Comparison of ENCODE assay signal across 13 cellular contexts in the genomic region with DNA sequence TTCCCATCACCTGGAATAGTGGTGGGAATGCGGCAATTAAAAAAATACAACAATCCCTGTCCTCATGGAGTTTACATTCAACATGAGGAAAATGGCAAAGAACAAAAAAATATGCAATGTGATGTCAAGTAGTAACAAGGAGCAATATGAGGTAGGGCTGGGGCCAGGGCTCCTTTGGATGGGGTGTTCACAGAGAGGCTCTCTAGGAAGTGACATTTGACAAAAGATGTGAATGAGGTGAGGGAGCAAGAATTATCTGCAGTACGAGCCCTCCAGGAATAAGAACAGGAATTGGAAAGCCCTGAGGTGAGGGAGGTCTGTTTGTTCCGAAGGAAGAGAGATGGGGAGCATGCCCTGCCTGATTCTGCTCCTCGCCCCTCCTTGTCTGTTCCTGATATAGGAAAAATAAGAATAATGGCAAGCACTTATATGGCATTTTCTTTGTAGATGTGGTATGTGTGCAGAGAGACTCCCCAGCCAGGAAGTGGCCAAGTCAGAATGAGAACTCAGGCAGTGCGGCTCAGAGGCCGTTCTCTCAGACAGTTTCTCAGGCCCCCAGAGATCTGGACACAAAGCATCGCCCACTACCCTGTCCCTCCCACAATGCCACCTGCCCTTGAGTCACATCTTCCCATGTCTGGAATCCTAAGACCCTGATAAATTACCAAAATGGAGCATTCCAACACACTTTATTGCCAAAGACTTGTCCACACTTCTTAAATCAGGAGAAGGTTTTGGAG.
DNase-seq lines count a peak whose midpoint lies in the region; ATAC-seq, FAIRE-seq and TF ChIP-seq lines count a peak whose summit lies in the region.
"Had no signal": no experiment of that assay in that cellular context is flagged by ENCODE, and none has a peak within 500 bp of the region (broad histone marks: within the 10 kb centered on the region; RNA-seq: fewer than 3 reads in every experiment).

No MANE protein-coding gene starts in this region.

- peaks cover 66% of the 10 kb centered on the region for H3K36me3 Mint-ChIP-seq in activated naive CD8-positive, alpha-beta T cell treated with anti-CD3 and anti-CD28 coated beads, Interleukin-2, amount 50 U/mL, for 24 hours (ENCODE audit: low read depth)

- H3K4me3 Mint-ChIP-seq in activated naive CD8-positive, alpha-beta T cell treated with anti-CD3 and anti-CD28 coated beads, Interleukin-2, amount 50 U/mL, for 24 hours: no peak overlapping the region

- H3K9me3 Mint-ChIP-seq in activated naive CD8-positive, alpha-beta T cell treated with anti-CD3 and anti-CD28 coated beads, Interleukin-2, amount 50 U/mL, for 24 hours: peaks cover 8% of the 10 kb centered on the region

- H3K27me3 Mint-ChIP-seq in activated naive CD8-positive, alpha-beta T cell treated with anti-CD3 and anti-CD28 coated beads, Interleukin-2, amount 50 U/mL, for 24 hours: no peaks in the 10 kb centered on the region

- FAIRE-seq in GM12891 (lab: Jason Lieb, UNC): peak; percentile 82
- FAIRE-seq: bronchial epithelial cell had no signal

- peak; percentile 35 for DNase-seq in GM12891 (ENCODE audit: insufficient read length, low spot score)
- DNase-seq in activated naive CD8-positive, alpha-beta T cell treated with anti-CD3 and anti-CD28 coated beads, Interleukin-2, amount 50 U/mL, for 24 hours: no peak
- DNase-seq in stimulated activated CD4-positive, alpha-beta T cell treated with anti-CD3 and anti-CD28 coated beads, Interleukin-2, amount 100 ng/mL, for 48 hours: no peak
- no peak for DNase-seq in NK-92 (lab: John Stamatoyannopoulos, UW; ENCODE audit: unreplicated experiment)
- DNase-seq in NCI-H69 (lab: John Stamatoyannopoulos, UW): no peak
- DNase-seq: foreskin fibroblast, KG1, lower lobe of right lung, WERI-Rb-1 had no signal

- TF ChIP-seq POLR2A in GM12891 (IDR thresholded peaks at IDR 0.05; ENCODE audit: low read depth, low read length): no peak

- peak overlapping the region; percentile 71 for H3K27ac Mint-ChIP-seq in activated naive CD8-positive, alpha-beta T cell treated with anti-CD3 and anti-CD28 coated beads, Interleukin-2, amount 50 U/mL, for 24 hours

- ATAC-seq in GM19455 (IDR thresholded peaks at IDR 0.05; ENCODE audit: unreplicated experiment): peak; percentile 76
- peak; percentile 86 for ATAC-seq in HG03066 (IDR thresholded peaks at IDR 0.05; ENCODE audit: low read depth, unreplicated experiment)
- ATAC-seq in activated naive CD8-positive, alpha-beta T cell treated with anti-CD3 and anti-CD28 coated beads, Interleukin-2, amount 50 U/mL, for 24 hours: peak; percentile 49
- no peak for ATAC-seq in HG02970 (IDR thresholded peaks at IDR 0.05; ENCODE audit: low FRiP score, unreplicated experiment)
- ATAC-seq: lower lobe of right lung had no signal

- H3K4me1 Mint-ChIP-seq in activated naive CD8-positive, alpha-beta T cell treated with anti-CD3 and anti-CD28 coated beads, Interleukin-2, amount 50 U/mL, for 24 hours: peaks cover 41% of the 10 kb centered on the region

TF ChIP-seq in GM12891, 5 proteins besides CTCF, POLR2A, EP300 and RAD21:
- peak; percentile 47; the same call in 1 of the 2 replicates for TF ChIP-seq SPI1 (IDR thresholded peaks at IDR 0.05; ENCODE audit: low read depth, low read length)
- no peak for TF ChIP-seq POLR2AphosphoS5 (IDR thresholded peaks at IDR 0.05; ENCODE audit: low read depth, low read length)
